ENCODE assay signal across 17 cellular contexts in genomic region chr5:132080595-132080994, GRCh38. TPM values are rescaled to one million over a fixed set of nuclear protein-coding genes. Genes with fewer than 3 reads are reported as not detected.
DNase-seq lines count a peak whose midpoint lies in the region; ATAC-seq and TF ChIP-seq lines count a peak whose summit lies in the region.
"Had no signal": no experiment of that assay in that cellular context is flagged by ENCODE, and none has a peak within 500 bp of the region (broad histone marks: within the 10 kb centered on the region; RNA-seq: fewer than 3 reads in every experiment).

No MANE protein-coding gene starts in this region.

- no peak overlapping the region for H3K14ac ChIP-seq in IMR-90 (replicated peaks; ENCODE audit: low read depth, low read length)

- in situ Hi-C loops in GM13976 (cut with MboI; ENCODE audit: low sequenced_read_pairs, unreplicated experiment) (no loop called here), IMR-90 (cut with MboI; ENCODE audit: low sequenced_read_pairs) (loop anchor here (25.0 kb wide), 1 partner anchor 407 kb away; the partner anchor contains the start of gene IRF1)

- peaks cover 6% of the 10 kb centered on the region for H3K4me1 ChIP-seq in IMR-90 (ENCODE audit: control insufficient read depth, insufficient read depth, low read length)
- peaks cover 3% of the 10 kb centered on the region for H3K4me1 ChIP-seq in osteoblast (ENCODE audit: insufficient read depth, low read length)
- H3K4me1 ChIP-seq: Caco-2 had no signal

- no peak overlapping the region for H4K8ac ChIP-seq in IMR-90 (ENCODE audit: low read depth in 2 of 2, low read length in 2 of 2)

- H2BK5ac ChIP-seq in IMR-90 (ENCODE audit: low read depth, low read length, poor library complexity, severe bottlenecking): no peak overlapping the region

- BruUV-seq in IMR-90 (replicated peaks; lab: Mats Ljungman, UMichigan): no TSS peak

- H3K56ac ChIP-seq in IMR-90 (ENCODE audit: extremely low read depth, insufficient read depth, low read length): no peak overlapping the region

- CTCF ChIA-PET in activated CD8-positive, alpha-beta T cell treated with anti-CD3 and anti-CD28 coated beads, Interleukin-2, amount 10 ng/mL, durations not matched to agents 7 days and 5 days (lab: Charles Lee): interaction anchor here (0.8 to 1.5 kb wide), 5 partner anchors 14 to 109 kb away, joined by 3 to 4 read pairs (median 3); no protein-coding TSS in a partner anchor
- CTCF ChIA-PET in activated CD8-positive, alpha-beta T cell treated with anti-CD3 and anti-CD28 coated beads for 36 hours (lab: Charles Lee): interaction anchor here (0.8 to 1.5 kb wide), 2 partner anchors 18 to 158 kb away, joined by 3 to 6 read pairs; no protein-coding TSS in a partner anchor
- CTCF ChIA-PET in IMR-90 (lab: Yijun Ruan, JAX): no interaction called here

- H3K27me3 ChIP-seq in IMR-90 (ENCODE audit: control insufficient read depth, insufficient read depth, low read length): no peaks in the 10 kb centered on the region
- no peaks in the 10 kb centered on the region for H3K27me3 ChIP-seq in osteoblast (ENCODE audit: insufficient read depth, low read length)
- H3K27me3 ChIP-seq: BE2C had no signal

- H3K36me3 Mint-ChIP-seq in activated CD8-positive, alpha-beta T cell treated with anti-CD3 and anti-CD28 coated beads, Interleukin-2, amount 10 ng/mL, durations not matched to agents 7 days and 5 days (ENCODE audit: low read depth): no peaks in the 10 kb centered on the region
- peaks cover 5% of the 10 kb centered on the region for H3K36me3 Mint-ChIP-seq in activated CD8-positive, alpha-beta T cell treated with anti-CD3 and anti-CD28 coated beads for 36 hours (ENCODE audit: low read depth)
- H3K36me3 Mint-ChIP-seq: CD4-positive, CD25-positive, alpha-beta regulatory T cell had no signal

- no peaks in the 10 kb centered on the region for H3K27me3 Mint-ChIP-seq in activated CD8-positive, alpha-beta T cell treated with anti-CD3 and anti-CD28 coated beads, Interleukin-2, amount 10 ng/mL, durations not matched to agents 7 days and 5 days (ENCODE audit: low read depth)
- no peaks in the 10 kb centered on the region for H3K27me3 Mint-ChIP-seq in activated CD8-positive, alpha-beta T cell treated with anti-CD3 and anti-CD28 coated beads for 36 hours
- H3K27me3 Mint-ChIP-seq: CD4-positive, CD25-positive, alpha-beta regulatory T cell; IgD-negative memory B cell had no signal

- no peak overlapping the region for H3K4me2 ChIP-seq in IMR-90 (ENCODE audit: low read depth, low read length)
- H3K4me2 ChIP-seq in osteoblast (ENCODE audit: insufficient read depth, low read length): no peak overlapping the region
- H3K4me2 ChIP-seq: GM23338 had no signal

- H3K36me3 ChIP-seq in IMR-90 (ENCODE audit: control insufficient read depth, insufficient read depth, low read length) (no peaks in the 10 kb centered on the region), osteoblast (ENCODE audit: insufficient read depth, low read length) (no peaks in the 10 kb centered on the region)
- H3K36me3 ChIP-seq: BE2C had no signal

- H3K23ac ChIP-seq in IMR-90 (ENCODE audit: low read depth, low read length): no peak overlapping the region

- no peaks in the 10 kb centered on the region for H3K9me3 Mint-ChIP-seq in activated CD8-positive, alpha-beta T cell treated with anti-CD3 and anti-CD28 coated beads, Interleukin-2, amount 10 ng/mL, durations not matched to agents 7 days and 5 days (ENCODE audit: insufficient read depth)
- H3K9me3 Mint-ChIP-seq in activated CD8-positive, alpha-beta T cell treated with anti-CD3 and anti-CD28 coated beads for 36 hours: no peaks in the 10 kb centered on the region
- H3K9me3 Mint-ChIP-seq: CD4-positive, CD25-positive, alpha-beta regulatory T cell; HFFc6; IgD-negative memory B cell had no signal

- no peak for TF ChIP-seq RAD21 in IMR-90 (IDR thresholded peaks at IDR 0.05; ENCODE audit: low read length)

- no peak for TF ChIP-seq CTCF in activated CD8-positive, alpha-beta T cell treated with anti-CD3 and anti-CD28 coated beads for 36 hours (IDR thresholded peaks at IDR 0.05)
- TF ChIP-seq CTCF in GM13976 (IDR thresholded peaks at IDR 0.05; ENCODE audit: borderline replicate concordance, control extremely low read depth, extremely low read depth, insufficient read depth, missing control alignments) (no peak), IMR-90 (conservative IDR thresholded peaks at IDR 0.05; ENCODE audit: low read depth, low read length) (no peak), osteoblast (IDR thresholded peaks at IDR 0.05; ENCODE audit: extremely low read depth, low read depth, low read length) (no peak)

- no peaks in the 10 kb centered on the region for H3K79me1 ChIP-seq in IMR-90 (ENCODE audit: low read depth in 1 of 2, low read length in 2 of 2)

- H4K91ac ChIP-seq in IMR-90 (ENCODE audit: insufficient read depth, low read depth, low read length): no peak overlapping the region

- no peaks in the 10 kb centered on the region for H3K79me2 ChIP-seq in osteoblast (ENCODE audit: insufficient read depth, low read length)

- H3K4ac ChIP-seq in IMR-90 (ENCODE audit: low read depth, low read length): no peak overlapping the region

- H4K20me1 ChIP-seq in IMR-90 (ENCODE audit: insufficient read depth, low read length): no peaks in the 10 kb centered on the region
- no peaks in the 10 kb centered on the region for H4K20me1 ChIP-seq in osteoblast (ENCODE audit: insufficient read depth, low read length)

- peaks cover 66% of the 10 kb centered on the region for H3K4me1 Mint-ChIP-seq in activated CD8-positive, alpha-beta T cell treated with anti-CD3 and anti-CD28 coated beads, Interleukin-2, amount 10 ng/mL, durations not matched to agents 7 days and 5 days (ENCODE audit: low read depth)
- H3K4me1 Mint-ChIP-seq in activated CD8-positive, alpha-beta T cell treated with anti-CD3 and anti-CD28 coated beads for 36 hours (ENCODE audit: low read depth): peaks cover 63% of the 10 kb centered on the region
- H3K4me1 Mint-ChIP-seq: GM23338 had no signal

- H2BK15ac ChIP-seq in IMR-90 (ENCODE audit: low read depth, low read length): no peak overlapping the region

- H3K4me3 Mint-ChIP-seq in activated CD8-positive, alpha-beta T cell treated with anti-CD3 and anti-CD28 coated beads, Interleukin-2, amount 10 ng/mL, durations not matched to agents 7 days and 5 days: no peak overlapping the region
- no peak overlapping the region for H3K4me3 Mint-ChIP-seq in activated CD8-positive, alpha-beta T cell treated with anti-CD3 and anti-CD28 coated beads for 36 hours
- H3K4me3 Mint-ChIP-seq: CD4-positive, CD25-positive, alpha-beta regulatory T cell; GM23338; HFFc6; IgD-negative memory B cell had no signal

- peak overlapping the region; percentile 5 for H3K27ac Mint-ChIP-seq in activated CD8-positive, alpha-beta T cell treated with anti-CD3 and anti-CD28 coated beads, Interleukin-2, amount 10 ng/mL, durations not matched to agents 7 days and 5 days
- no peak overlapping the region for H3K27ac Mint-ChIP-seq in activated CD8-positive, alpha-beta T cell treated with anti-CD3 and anti-CD28 coated beads for 36 hours
- H3K27ac Mint-ChIP-seq: GM23338, HFFc6, IgD-negative memory B cell had no signal

- no peak overlapping the region for H2BK20ac ChIP-seq in IMR-90 (ENCODE audit: low read depth, low read length)

- no peak overlapping the region for H2BK120ac ChIP-seq in IMR-90 (ENCODE audit: low read depth, low read length)

- no peak overlapping the region for H2AFZ ChIP-seq in IMR-90 (replicated peaks; ENCODE audit: low read length, poor library complexity)
- H2AFZ ChIP-seq in osteoblast (ENCODE audit: low read length): no peak overlapping the region
- H2AFZ ChIP-seq: GM23338 had no signal

- H3K9ac ChIP-seq in IMR-90 (ENCODE audit: low read depth, low read length): no peak overlapping the region

- POLR2A ChIA-PET in activated CD8-positive, alpha-beta T cell treated with anti-CD3 and anti-CD28 coated beads, Interleukin-2, amount 10 ng/mL, durations not matched to agents 7 days and 5 days (lab: Charles Lee): interaction anchor here (0.8 kb wide), 1 partner anchor 16 kb away, joined by 3 read pairs; no protein-coding TSS in a partner anchor
- POLR2A ChIA-PET in activated CD8-positive, alpha-beta T cell treated with anti-CD3 and anti-CD28 coated beads for 36 hours (lab: Charles Lee): interaction anchor here (0.9 to 3.5 kb wide), 3 partner anchors 9 to 22 kb away, joined by 3 to 17 read pairs (median 4); no protein-coding TSS in a partner anchor
- POLR2A ChIA-PET in IMR-90 (lab: Charles Lee; ENCODE audit: unreplicated experiment): no interaction called here

- DNase-seq in activated CD8-positive, alpha-beta T cell treated with anti-CD3 and anti-CD28 coated beads, Interleukin-2, amount 10 ng/mL, durations not matched to agents 7 days and 5 days: no peak
- DNase-seq in activated CD8-positive, alpha-beta T cell treated with anti-CD3 and anti-CD28 coated beads for 36 hours: no peak
- DNase-seq in GM13976 (ENCODE audit: low spot score): peak; percentile 9
- DNase-seq in IMR-90: no peak
- peak; percentile 19 for DNase-seq in osteoblast (ENCODE audit: insufficient read length, low spot score, missing footprints)
- DNase-seq in NCI-H1105 treated with DMSO at 0.1 percent for 48 hours (lab: John Stamatoyannopoulos, UW): no peak
- no peak for DNase-seq in NCI-H2227 treated with DMSO at 0.1 percent for 48 hours (lab: John Stamatoyannopoulos, UW)
- DNase-seq: ACHN; BE2C; C1 segment of cervical spinal cord; Caco-2; CD4-positive, CD25-positive, alpha-beta regulatory T cell; HFFc6 had no signal

- H3K27ac ChIP-seq in IMR-90 (ENCODE audit: insufficient read depth, low read length) (no peak overlapping the region), osteoblast (ENCODE audit: low read depth, low read length) (no peak overlapping the region)

- 0 out of 2 replicates have a peak overlapping the region, but pooled peaks have one; percentile 39 for H2AK5ac ChIP-seq in IMR-90 (ENCODE audit: low read depth, low read length)

- peak overlapping the region; percentile 47 for H2AK9ac ChIP-seq in IMR-90 (replicated peaks; ENCODE audit: low read depth, low read length, poor library complexity)

- no peak for ATAC-seq in activated CD8-positive, alpha-beta T cell treated with anti-CD3 and anti-CD28 coated beads, Interleukin-2, amount 10 ng/mL, durations not matched to agents 7 days and 5 days
- ATAC-seq in activated CD8-positive, alpha-beta T cell treated with anti-CD3 and anti-CD28 coated beads for 36 hours: no peak
- ATAC-seq in IMR-90 (ENCODE audit: low read depth) (no peak), HG03342 (IDR thresholded peaks at IDR 0.05; ENCODE audit: unreplicated experiment) (no peak)
- ATAC-seq: GM23338, HCT116 had no signal

- intact Hi-C loops in activated CD8-positive, alpha-beta T cell treated with anti-CD3 and anti-CD28 coated beads for 36 hours (cut with micrococcal nuclease): no loop called here
- intact Hi-C loops in IMR-90 (cut with micrococcal nuclease): no loop called here

- no peak overlapping the region for H3K18ac ChIP-seq in IMR-90 (ENCODE audit: low read depth, low read length)

- 92% methylated on average over 2 of the region's 3 CpGs; no CpG with 5 or more reads in 1 of the 2 experiments for WGBS in IMR-90 (ENCODE audit: extremely low coverage in 2 of 2, insufficient read length in 1 of 2), 2 experiments

- H3K9me3 ChIP-seq in IMR-90 (ENCODE audit: control insufficient read depth, insufficient read depth, low read length) (no peaks in the 10 kb centered on the region), osteoblast (ENCODE audit: low read depth, low read length) (no peaks in the 10 kb centered on the region)
- H3K9me3 ChIP-seq: BE2C, Caco-2 had no signal

- H3K4me3 ChIP-seq in IMR-90 (ENCODE audit: insufficient read depth, low read depth, low read length): no peak overlapping the region
- no peak overlapping the region for H3K4me3 ChIP-seq in osteoblast (ENCODE audit: insufficient read depth, low read length)
- H3K4me3 ChIP-seq: GM23338 had no signal

- TF ChIP-seq POLR2A in IMR-90 (IDR thresholded peaks at IDR 0.05; ENCODE audit: low read depth, low read length): no peak

- dilution Hi-C loops in IMR-90 (cut with HindIII; ENCODE audit: low sequenced_read_pairs, unreplicated experiment): no loop called here

- peaks cover 11% of the 10 kb centered on the region for H3K9me1 ChIP-seq in IMR-90 (ENCODE audit: insufficient read depth, low read length)

- H4K5ac ChIP-seq in IMR-90 (ENCODE audit: low read depth, low read length): no peak overlapping the region

RNA-seq across cellular contexts. Expression of gene CSF2, which starts 7.0 kb away (rescaled TPM):
- under 1 TPM; 0.55 to 0.61 TPM for total RNA-seq in activated CD8-positive, alpha-beta T cell treated with anti-CD3 and anti-CD28 coated beads, Interleukin-2, amount 10 ng/mL, durations not matched to agents 7 days and 5 days
- 10 to 100 TPM; 61.5 to 64.1 TPM for total RNA-seq in activated CD8-positive, alpha-beta T cell treated with anti-CD3 and anti-CD28 coated beads for 36 hours
- total RNA-seq in IMR-90 (2012; rRNA removed) (not detected in 2 replicates), osteoblast (not detected in 2 replicates)
- 0.26 and 0.31 TPM in 2 replicates for polyA plus RNA-seq in IMR-90 (2012; rRNA removed)
- 0.31 and 1.2 TPM in 2 replicates for polyA plus RNA-seq in IMR-90 (2012; cell fraction: cytosol; rRNA removed)
- 0.70 and 0.79 TPM in 2 replicates for polyA plus RNA-seq in IMR-90 (2012; cell fraction: nucleus; rRNA removed; ENCODE audit: low replicate concordance)
- total RNA-seq: Caco-2; CD4-positive, CD25-positive, alpha-beta regulatory T cell; GM23338 had no signal
- polyA plus RNA-seq: CD4-positive, CD25-positive, alpha-beta regulatory T cell; GM23338; IgD-negative memory B cell had no signal

RNA-seq across cellular contexts. Expression of gene IL3, which starts 20.1 kb away (rescaled TPM):
- not detected for total RNA-seq in activated CD8-positive, alpha-beta T cell treated with anti-CD3 and anti-CD28 coated beads, Interleukin-2, amount 10 ng/mL, durations not matched to agents 7 days and 5 days
- total RNA-seq in activated CD8-positive, alpha-beta T cell treated with anti-CD3 and anti-CD28 coated beads for 36 hours: under 1 TPM; 0.25 to 0.98 TPM
- total RNA-seq in IMR-90 (2012; rRNA removed) (not detected in 2 replicates), osteoblast (not detected in 2 replicates)
- polyA plus RNA-seq in IMR-90 (2012; rRNA removed): not detected in 2 replicates
- not detected in 2 replicates for polyA plus RNA-seq in IMR-90 (2012; cell fraction: cytosol; rRNA removed)
- polyA plus RNA-seq in IMR-90 (2012; cell fraction: nucleus; rRNA removed; ENCODE audit: low replicate concordance): not detected in 2 replicates
- total RNA-seq: Caco-2; CD4-positive, CD25-positive, alpha-beta regulatory T cell; GM23338; HFFc6 had no signal
- polyA plus RNA-seq: CD4-positive, CD25-positive, alpha-beta regulatory T cell; GM23338; IgD-negative memory B cell had no signal

Comparison
In these comparisons a context has a peak if more than half of its experiments do, and no peak if none do; other contexts are left out.
1. RNA of gene CSF2, which starts 7.0 kb away (total RNA-seq): 61.5 to 64.1 TPM in activated CD8-positive, alpha-beta T cell treated with anti-CD3 and anti-CD28 coated beads for 36 hours; 0.55 to 0.61 TPM in activated CD8-positive, alpha-beta T cell treated with anti-CD3 and anti-CD28 coated beads, Interleukin-2, amount 10 ng/mL, durations not matched to agents 7 days and 5 days, not detected in IMR-90 and not detected in osteoblast; every median in the first group is over 10 times any median in the second.
2. DNase-seq: peak in GM13976 (single experiment) and osteoblast (single experiment); none in activated CD8-positive, alpha-beta T cell treated with anti-CD3 and anti-CD28 coated beads, Interleukin-2, amount 10 ng/mL, durations not matched to agents 7 days and 5 days (single experiment), activated CD8-positive, alpha-beta T cell treated with anti-CD3 and anti-CD28 coated beads for 36 hours (single experiment), IMR-90 (single experiment), NCI-H1105 treated with DMSO at 0.1 percent for 48 hours (single experiment) and NCI-H2227 treated with DMSO at 0.1 percent for 48 hours (single experiment).